ENCODE assay signal across 23 cellular contexts in genomic region chr13:53238241-53238640, GRCh38.
DNase-seq lines count a peak whose midpoint lies in the region; ATAC-seq and TF ChIP-seq lines count a peak whose summit lies in the region.
"Had no signal": no experiment of that assay in that cellular context is flagged by ENCODE, and none has a peak within 500 bp of the region (broad histone marks: within the 10 kb centered on the region; RNA-seq: fewer than 3 reads in every experiment).

No MANE protein-coding gene starts in this region.

- WGBS in endodermal cell (ENCODE audit: insufficient coverage in 1 of 2, insufficient read length in 1 of 2), 2 experiments: 53 to 58% methylated on average over 7 to 10 of the region's 10 CpGs

- no peaks in the 10 kb centered on the region for H3K9me3 Mint-ChIP-seq in endodermal cell
- H3K9me3 Mint-ChIP-seq: activated CD4-positive, alpha-beta T cell treated with anti-CD3 and anti-CD28 coated beads, Interleukin-2, amount 10 ng/mL, durations not matched to agents 24 days and 14 days; CD14-positive monocyte; IgD-negative memory B cell; stimulated activated naive CD8-positive, alpha-beta T cell treated with anti-CD3 and anti-CD28 coated beads, Interleukin-15, amount 100 ng/mL, for 72 hours had no signal

- DNase-seq in COLO668 (lab: John Stamatoyannopoulos, UW; ENCODE audit: unreplicated experiment) (peak; percentile 42), NCI-H1092 (lab: John Stamatoyannopoulos, UW) (peak; percentile 47), NCI-H510A treated with DMSO at 0.1 percent for 48 hours (lab: John Stamatoyannopoulos, UW) (peak; percentile 59), endodermal cell (peak; percentile 80), omental fat pad (ENCODE audit: low spot score) (no peak), coronary artery (ENCODE audit: low spot score) (no peak)
- DNase-seq: ACHN; activated CD4-positive, alpha-beta T cell treated with anti-CD3 and anti-CD28 coated beads, Interleukin-2, amount 10 ng/mL, durations not matched to agents 24 days and 14 days; activated CD8-positive, alpha-beta memory T cell treated with anti-CD3 and anti-CD28 coated beads, Interleukin-2, amount 50 U/mL, for 48 hours; activated gamma-delta T cell; central memory CD4-positive, alpha-beta T cell; effector memory CD8-positive, alpha-beta T cell; EL; H7; lower lobe of right lung; NCI-H446; stimulated activated naive CD8-positive, alpha-beta T cell treated with anti-CD3 and anti-CD28 coated beads, Interleukin-15, amount 100 ng/mL, for 72 hours had no signal

- peaks cover 53% of the 10 kb centered on the region for H3K27me3 ChIP-seq in endodermal cell (ENCODE audit: control insufficient read depth, insufficient read depth, low read length, poor library complexity, severe bottlenecking)

- no peak overlapping the region for H3K9ac ChIP-seq in endodermal cell (ENCODE audit: extremely low read depth, low read length, poor library complexity, severe bottlenecking)

- H3K27me3 Mint-ChIP-seq in endodermal cell (ENCODE audit: insufficient read depth): peaks cover 88% of the 10 kb centered on the region
- H3K27me3 Mint-ChIP-seq: activated CD4-positive, alpha-beta T cell treated with anti-CD3 and anti-CD28 coated beads, Interleukin-2, amount 10 ng/mL, durations not matched to agents 24 days and 14 days; effector memory CD8-positive, alpha-beta T cell; IgD-negative memory B cell had no signal

- H3K27ac ChIP-seq in endodermal cell (ENCODE audit: low read depth, low read length) (no peak overlapping the region), coronary artery (no peak overlapping the region)
- H3K27ac ChIP-seq: lower lobe of right lung had no signal

- H3K4me3 Mint-ChIP-seq in endodermal cell: no peak overlapping the region
- H3K4me3 Mint-ChIP-seq: activated CD4-positive, alpha-beta T cell treated with anti-CD3 and anti-CD28 coated beads, Interleukin-2, amount 10 ng/mL, durations not matched to agents 24 days and 14 days; CD14-positive monocyte; effector memory CD8-positive, alpha-beta T cell; IgD-negative memory B cell; stimulated activated naive CD8-positive, alpha-beta T cell treated with anti-CD3 and anti-CD28 coated beads, Interleukin-15, amount 100 ng/mL, for 72 hours had no signal

- H3K36me3 Mint-ChIP-seq in endodermal cell (ENCODE audit: low read depth): no peaks in the 10 kb centered on the region
- H3K36me3 Mint-ChIP-seq: CD14-positive monocyte, IgD-negative memory B cell had no signal

- H3K9me3 ChIP-seq in endodermal cell (ENCODE audit: control insufficient read depth, low read length): no peaks in the 10 kb centered on the region
- H3K9me3 ChIP-seq: lower lobe of right lung had no signal

- no peak overlapping the region for H3K27ac Mint-ChIP-seq in endodermal cell
- H3K27ac Mint-ChIP-seq: activated CD4-positive, alpha-beta T cell treated with anti-CD3 and anti-CD28 coated beads, Interleukin-2, amount 10 ng/mL, durations not matched to agents 24 days and 14 days; CD14-positive monocyte; effector memory CD8-positive, alpha-beta T cell; IgD-negative memory B cell; stimulated activated naive CD8-positive, alpha-beta T cell treated with anti-CD3 and anti-CD28 coated beads, Interleukin-15, amount 100 ng/mL, for 72 hours had no signal

- peaks cover 34% of the 10 kb centered on the region for H3K4me1 Mint-ChIP-seq in endodermal cell
- H3K4me1 Mint-ChIP-seq: activated CD4-positive, alpha-beta T cell treated with anti-CD3 and anti-CD28 coated beads, Interleukin-2, amount 10 ng/mL, durations not matched to agents 24 days and 14 days; CD14-positive monocyte; IgD-negative memory B cell; stimulated activated naive CD8-positive, alpha-beta T cell treated with anti-CD3 and anti-CD28 coated beads, Interleukin-15, amount 100 ng/mL, for 72 hours had no signal

- H3K36me3 ChIP-seq in endodermal cell (ENCODE audit: control insufficient read depth, insufficient read depth, low read length): no peaks in the 10 kb centered on the region
- H3K36me3 ChIP-seq: lower lobe of right lung had no signal

- ATAC-seq in HG03520 (IDR thresholded peaks at IDR 0.05; ENCODE audit: unreplicated experiment): no peak
- no peak for ATAC-seq in omental fat pad (ENCODE audit: low FRiP score)
- no peak for ATAC-seq in HG02885 (IDR thresholded peaks at IDR 0.05; ENCODE audit: poor library complexity, unreplicated experiment)
- ATAC-seq: effector memory CD8-positive, alpha-beta T cell; lower lobe of right lung; sciatic nerve; SK-N-SH treated with all-trans-retinoic acid at 6 μM for 48 hours; stimulated activated naive CD8-positive, alpha-beta T cell treated with anti-CD3 and anti-CD28 coated beads, Interleukin-15, amount 100 ng/mL, for 72 hours had no signal

- H3K4me1 ChIP-seq in endodermal cell (ENCODE audit: control insufficient read depth, insufficient read depth, low read length): peaks cover 8% of the 10 kb centered on the region
- H3K4me1 ChIP-seq: lower lobe of right lung had no signal

- TF ChIP-seq CTCF in endodermal cell (conservative IDR thresholded peaks at IDR 0.05) (no peak), omental fat pad (IDR thresholded peaks at IDR 0.05) (no peak), coronary artery (IDR thresholded peaks at IDR 0.05) (no peak)

- no peak overlapping the region for H3K4me3 ChIP-seq in endodermal cell (ENCODE audit: low read length)
- H3K4me3 ChIP-seq in coronary artery: no peak overlapping the region
- H3K4me3 ChIP-seq: lower lobe of right lung had no signal

Comparison
In these comparisons a context has a peak if more than half of its experiments do, and no peak if none do; other contexts are left out.
1. DNase-seq: peak in COLO668 (single experiment), NCI-H1092 (single experiment), NCI-H510A treated with DMSO at 0.1 percent for 48 hours (single experiment) and endodermal cell (single experiment); none in omental fat pad (single experiment) and coronary artery (single experiment).